In genomic region chr4:24736066-24736465, GRCh38 we compare ENCODE assay signal across 13 cellular contexts. TPM values are rescaled to one million over a fixed set of nuclear protein-coding genes. Genes with fewer than 3 reads are reported as not detected.
A peak's percentile ranks its signal among the peaks of the same experiment; 100 is the strongest.
DNase-seq lines count a peak whose midpoint lies in the region; ATAC-seq, FAIRE-seq and TF ChIP-seq lines count a peak whose summit lies in the region.
"Had no signal": no experiment of that assay in that cellular context is flagged by ENCODE, and none has a peak within 500 bp of the region (broad histone marks: within the 10 kb centered on the region; RNA-seq: fewer than 3 reads in every experiment).

No MANE protein-coding gene starts in this region.

- in situ Hi-C loops in GM12878 (cut with MboI): no loop called here

- CTCF ChIA-PET in GM12878 (lab: Yijun Ruan, JAX): no interaction called here

- no peak for TF ChIP-seq EP300 in GM12878 (IDR thresholded peaks at IDR 0.05; ENCODE audit: borderline replicate concordance in 1 of 2, control insufficient read depth in 1 of 2, low read depth in 2 of 2, low read length in 2 of 2)

- H3K36me3 ChIP-seq in GM12878 (ENCODE audit: control insufficient read depth in 2 of 2, insufficient read depth in 2 of 2, low read length in 1 of 2): no peaks in the 10 kb centered on the region
- no peaks in the 10 kb centered on the region for H3K36me3 ChIP-seq in kidney (ENCODE audit: control insufficient read depth in 1 of 2, insufficient read depth in 2 of 2, low read length in 2 of 2)
- no peaks in the 10 kb centered on the region for H3K36me3 ChIP-seq in BE2C
- H3K36me3 ChIP-seq in testis (ENCODE audit: low read depth, missing control alignments): no peaks in the 10 kb centered on the region

- intact Hi-C loops in GM12878 (cut with micrococcal nuclease; ENCODE audit: unreplicated experiment): no loop called here
- intact Hi-C loops in kidney (cut with DNase I): no loop called here
- intact Hi-C loops in testis (cut with DNase I; ENCODE audit: low total_unique reads): no loop called here

- H4K20me1 ChIP-seq in GM12878 (ENCODE audit: control insufficient read depth, insufficient read depth): no peaks in the 10 kb centered on the region

- H2AFZ ChIP-seq in GM12878 (ENCODE audit: control insufficient read depth, low read depth, low read length): no peak overlapping the region

- no TSS peak for BruUV-seq in GM12878 (replicated peaks; lab: Mats Ljungman, UMichigan)

- H3K27me3 ChIP-seq in HL-60 (ENCODE audit: insufficient read depth, poor library complexity, severe bottlenecking): no peaks in the 10 kb centered on the region
- H3K27me3 ChIP-seq in GM12878 (replicated peaks in 1 of 2; ENCODE audit: control insufficient read depth in 2 of 2, insufficient read depth in 2 of 2, low read length in 1 of 2): no peaks in the 10 kb centered on the region
- H3K27me3 ChIP-seq in BE2C: no peaks in the 10 kb centered on the region
- H3K27me3 ChIP-seq in testis: no peaks in the 10 kb centered on the region

- no peak for TF ChIP-seq POLR2A in GM12878 (IDR thresholded peaks at IDR 0.05; ENCODE audit: low read depth, low read length)
- TF ChIP-seq POLR2A in testis (IDR thresholded peaks at IDR 0.05): no peak

- DNase-seq in CD1c-positive myeloid dendritic cell (ENCODE audit: extremely low spot score) (peak; percentile 12), HL-60 (ENCODE audit: low read depth in 1 of 2, low spot score in 1 of 2) (peak in 1 of 2 experiments; percentile 12), GM12878 (ENCODE audit: low read depth, low spot score) (no peak), kidney (no peak), mesenteric fat pad (ENCODE audit: low spot score) (no peak), BE2C (no peak), testis (no peak)
- DNase-seq: activated effector memory CD4-positive, alpha-beta T cell treated with Interleukin-2 at 50 U/mL for 16 hours; naive B cell; NCI-H345; stimulated activated CD4-positive, alpha-beta T cell treated with anti-CD3 and anti-CD28 coated beads, Interleukin-4, amount 100 ng/mL, for 1 hour; T1000 had no signal

- H3K4me3 ChIP-seq in HL-60 (replicated peaks; ENCODE audit: insufficient read depth, low read length): no peak overlapping the region
- no peak overlapping the region for H3K4me3 ChIP-seq in GM12878
- H3K4me3 ChIP-seq in kidney (ENCODE audit: low read length in 2 of 2): no peak overlapping the region
- H3K4me3 ChIP-seq in BE2C (ENCODE audit: low read depth, low read length): no peak overlapping the region
- no peak overlapping the region for H3K4me3 ChIP-seq in testis

- H3K9me3 ChIP-seq in GM12878 (replicated peaks; ENCODE audit: control insufficient read depth, insufficient read depth, low read length) (no peaks in the 10 kb centered on the region; the same call in 1 of the 3 replicates), kidney (ENCODE audit: control insufficient read depth in 1 of 2, low read length in 2 of 2) (peaks cover 0 to 4% of the 10 kb centered on the region in 2 donors), BE2C (no peaks in the 10 kb centered on the region; the same call in 1 of the 2 replicates), testis (no peaks in the 10 kb centered on the region)

- RAD21 ChIA-PET in GM12878 (lab: Charles Lee; ENCODE audit: unreplicated experiment): no interaction called here

- no peaks in the 10 kb centered on the region for H3K79me2 ChIP-seq in GM12878 (ENCODE audit: control insufficient read depth, insufficient read depth, low read length)

- peak; percentile 36 for TF ChIP-seq RAD21 in GM12878 (IDR thresholded peaks at IDR 0.05; ENCODE audit: insufficient read depth, low read depth, low read length)

- no peak overlapping the region for H3K4me2 ChIP-seq in GM12878 (ENCODE audit: control insufficient read depth, insufficient read depth)

- H3K4me1 ChIP-seq in GM12878 (ENCODE audit: control insufficient read depth, insufficient read depth, low read length) (no peaks in the 10 kb centered on the region), kidney (ENCODE audit: control insufficient read depth in 1 of 2, insufficient read depth in 1 of 2, low read depth in 1 of 2, low read length in 2 of 2) (no peaks in the 10 kb centered on the region), BE2C (no peaks in the 10 kb centered on the region), testis (peaks cover 11% of the 10 kb centered on the region)

- SMC1A ChIA-PET in GM12878 (lab: Charles Lee; ENCODE audit: uncharacterized antibody, unreplicated experiment): no interaction called here

- TF ChIP-seq CTCF in HL-60 (IDR thresholded peaks at IDR 0.05; ENCODE audit: insufficient read depth, low read length) (peak; percentile 11), GM12878 (IDR thresholded peaks at IDR 0.05 in 2 of 3, conservative IDR thresholded peaks at IDR 0.05 in 1 of 3; ENCODE audit: control insufficient read depth in 2 of 3, extremely low read depth in 1 of 3, insufficient read depth in 1 of 3, low read depth in 3 of 3, low read length in 3 of 3) (peak in 1 of 3 experiments; percentile 23; a peak in 1 of 6 replicates), kidney (IDR thresholded peaks at IDR 0.05; ENCODE audit: borderline replicate concordance, extremely low read depth, insufficient read depth) (peak; percentile 57), BE2C (IDR thresholded peaks at IDR 0.05; ENCODE audit: low read depth, low read length) (no peak; the same call in 1 of the 2 replicates), testis (IDR thresholded peaks at IDR 0.05) (no peak)

- ATAC-seq in GM12878 (no peak), HG02798 (IDR thresholded peaks at IDR 0.05; ENCODE audit: poor library complexity, unreplicated experiment) (no peak)

- FAIRE-seq in GM12878 (lab: Jason Lieb, UNC) (no peak), kidney (lab: Jason Lieb, UNC) (no peak)

- no peak overlapping the region for H3K27ac ChIP-seq in HL-60 (replicated peaks)
- no peak overlapping the region for H3K27ac ChIP-seq in GM12878 (ENCODE audit: control insufficient read depth, insufficient read depth)
- H3K27ac ChIP-seq in kidney (ENCODE audit: low read depth in 2 of 2, low read length in 2 of 2): no peak overlapping the region
- no peak overlapping the region for H3K27ac ChIP-seq in testis

- no peak overlapping the region for H3K9ac ChIP-seq in GM12878 (ENCODE audit: control insufficient read depth, insufficient read depth, low read length)
- no peak overlapping the region for H3K9ac ChIP-seq in kidney (ENCODE audit: low read length in 2 of 2)

- WGBS in GM12878 (ENCODE audit: insufficient coverage, insufficient replicate concordance, low lambda C conversion rate, missing lambda C conversion rate): 0% methylated on average over 5 of the region's 5 CpGs
- 69 to 73% methylated on average over 5 of the region's 5 CpGs for WGBS in testis, 2 donors

- POLR2A ChIA-PET in GM12878 (lab: Charles Lee): no interaction called here

TF ChIP-seq in GM12878, 131 proteins besides CTCF, POLR2A, EP300 and RAD21 (continues in another document):
- TF ChIP-seq TARDBP (IDR thresholded peaks at IDR 0.05; ENCODE audit: borderline replicate concordance) (no peak), STAT3 (IDR thresholded peaks at IDR 0.05; ENCODE audit: low read depth, low read length) (no peak), POLR2AphosphoS5 (IDR thresholded peaks at IDR 0.05; ENCODE audit: low read length) (no peak), ZNF274 (IDR thresholded peaks at IDR 0.05; ENCODE audit: insufficient read depth, insufficient read length) (no peak), ESRRA (IDR thresholded peaks at IDR 0.05; ENCODE audit: low read length) (no peak), E2F8 (IDR thresholded peaks at IDR 0.05; ENCODE audit: low read depth, partially characterized antibody) (no peak), SP1 (IDR thresholded peaks at IDR 0.05; ENCODE audit: low read depth, low read length) (no peak)

RNA-seq across cellular contexts. Expression of gene SOD3, which starts 59.3 kb away (rescaled TPM):
- total RNA-seq in GM12878 (2013; cell fraction: nucleolus; rRNA removed): not detected in 2 replicates
- total RNA-seq in GM12878 (2014; rRNA removed): not detected in 2 replicates
- not detected in 2 replicates for total RNA-seq in GM12878 (2014; rRNA removed; fragmentation: Illumina TruSeq; extraction: Trizol)
- not detected in 2 replicates for total RNA-seq in GM12878 (2021)
- not detected for polyA plus RNA-seq in GM12878 (2011; ENCODE audit: low read depth)
- polyA plus RNA-seq in GM12878 (2011; rRNA removed): not detected in 2 replicates
- polyA plus RNA-seq in GM12878 (2011; cell fraction: cytosol; rRNA removed): not detected in 2 replicates
- not detected in 2 replicates for polyA plus RNA-seq in GM12878 (2011; cell fraction: nucleus; rRNA removed)
- polyA plus RNA-seq in GM12878 (2012): not detected in 2 replicates
- not detected in 2 replicates for polyA plus RNA-seq in GM12878 (2014; fragmentation: Illumina TruSeq; extraction: Trizol)
- polyA plus RNA-seq in GM12878 (2014; fragmentation: Nextera tagmentation; extraction: Ambion mirVana): not detected
- not detected in 2 replicates for polyA plus RNA-seq in GM12878 (2014; rRNA removed)
- not detected for polyA plus RNA-seq in GM12878 (2016; fragmentation: Nextera tagmentation; extraction: Ambion mirVana)
- not detected in 2 replicates for polyA minus RNA-seq in GM12878 (2011; rRNA and poly(A)+ RNA removed)
- polyA minus RNA-seq in GM12878 (2011; cell fraction: cytosol; rRNA and poly(A)+ RNA removed): not detected in 2 replicates
- polyA minus RNA-seq in GM12878 (2011; cell fraction: nucleus; rRNA and poly(A)+ RNA removed): not detected in 2 replicates
- 193 TPM for total RNA-seq in kidney
- polyA plus RNA-seq in kidney (ENCODE audit: insufficient read depth, low read depth, low replicate concordance): 111 TPM
- 128 TPM for total RNA-seq in mesenteric fat pad
- not detected for polyA plus RNA-seq in BE2C (2012; ENCODE audit: insufficient read depth, insufficient read length, low read depth)
- 100 to 1,000 TPM; 354 to 355 TPM for total RNA-seq in testis
- 136 TPM for polyA plus RNA-seq in testis (ENCODE audit: insufficient read depth, low read depth, low replicate concordance)

Comparison
In these comparisons a context has a peak if more than half of its experiments do, and no peak if none do; other contexts are left out.
1. CTCF ChIP-seq: peak in HL-60 (single experiment) and kidney (single experiment); none in BE2C (single experiment) and testis (0 of 3).
2. RNA of gene SOD3, which starts 59.3 kb away (total RNA-seq): 354 to 355 TPM in testis, 193 TPM in kidney (single experiment) and 128 TPM in mesenteric fat pad (single experiment); not detected in GM12878; every median in the first group is over 100 times any median in the second.